ENCODE assay signal across 18 cellular contexts in genomic region chr5:112940670-112941069, GRCh38.
"Had no signal": no experiment of that assay in that cellular context is flagged by ENCODE, and none has a peak within 500 bp of the region (broad histone marks: within the 10 kb centered on the region; RNA-seq: fewer than 3 reads in every experiment).

No MANE protein-coding gene starts in this region.

- H3K27ac ChIP-seq: RWPE1 had no signal

- H3K9me3 ChIP-seq: SK-N-SH had no signal

- H3K4me2 ChIP-seq: SK-N-SH had no signal

- DNase-seq: KBM-7, NCI-H1092 treated with DMSO at 0.1 percent for 48 hours, NCI-H1436, NCI-H187, NCI-H2029, NCI-H2081 treated with DMSO at 0.1 percent for 48 hours, NCI-H2171, NCI-H226, NCI-H446, NCI-H510A, NCI-H524 treated with DMSO at 0.1 percent for 48 hours, NCI-H69, NCI-H774, SHP77, SK-N-SH, T-helper 1 cell had no signal

- FAIRE-seq: RCC 7860 had no signal

- H3K9ac ChIP-seq: SK-N-SH had no signal
